14 cellular contexts compared by ENCODE assay signal in the genomic region with DNA sequence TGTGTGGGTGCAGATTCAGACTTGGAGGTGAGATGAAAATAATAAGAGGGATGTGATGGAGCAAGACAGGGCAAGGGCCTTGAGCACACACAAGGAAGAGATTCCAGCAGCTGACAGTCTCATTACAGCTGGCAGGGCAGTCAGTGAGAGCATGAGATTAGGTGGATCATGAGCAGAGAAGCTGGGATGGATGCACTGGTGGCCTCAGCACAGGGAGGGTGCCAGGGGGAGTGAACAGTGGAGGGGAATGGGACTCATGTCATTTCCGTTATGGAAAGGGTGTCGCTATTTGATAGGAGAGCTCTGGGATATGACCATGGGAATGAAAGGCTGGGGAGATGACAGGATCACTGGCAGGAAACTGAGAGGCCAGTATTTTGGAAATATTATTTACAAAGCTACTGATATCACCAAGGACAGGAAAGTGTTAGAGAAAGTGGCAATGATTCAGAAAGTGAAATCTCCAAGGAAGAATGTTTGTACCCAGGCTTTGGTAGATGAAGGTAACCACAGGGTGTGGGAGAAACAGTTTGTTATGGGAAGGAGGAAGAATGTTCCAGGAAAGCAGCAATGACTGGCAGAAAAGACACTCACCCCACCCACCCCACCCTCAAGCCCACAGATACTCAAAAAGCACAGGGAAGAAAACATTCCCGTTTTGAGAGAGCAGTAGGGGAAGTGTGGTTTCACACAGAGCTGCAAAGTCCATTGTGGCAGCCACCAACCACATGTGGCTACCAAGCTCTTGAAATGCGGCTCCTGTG.
A peak's percentile ranks its signal among the peaks of the same experiment; 100 is the strongest.
DNase-seq lines count a peak whose midpoint lies in the region; ATAC-seq and TF ChIP-seq lines count a peak whose summit lies in the region.
"Had no signal": no experiment of that assay in that cellular context is flagged by ENCODE, and none has a peak within 500 bp of the region (broad histone marks: within the 10 kb centered on the region; RNA-seq: fewer than 3 reads in every experiment).

No MANE protein-coding gene starts in this region.

- no peak overlapping the region for H3K4me3 ChIP-seq in right cardiac atrium (ENCODE audit: low read length)
- no peak overlapping the region for H3K4me3 ChIP-seq in heart right ventricle
- H3K4me3 ChIP-seq in adrenal gland = no peak overlapping the region
- H3K4me3 ChIP-seq in upper lobe of right lung = no peak overlapping the region
- no peak overlapping the region for H3K4me3 ChIP-seq in MG63
- H3K4me3 ChIP-seq: cardiac muscle cell, thoracic aorta had no signal

- ATAC-seq in right cardiac atrium (peak; percentile 40 to 63), heart right ventricle (no peak), upper lobe of right lung (peak; percentile 38), GM19452 (IDR thresholded peaks at IDR 0.05; ENCODE audit: unreplicated experiment) (no peak)

- H3K27me3 ChIP-seq in right cardiac atrium (ENCODE audit: control insufficient read depth, insufficient read depth) = no peaks in the 10 kb centered on the region
- no peaks in the 10 kb centered on the region for H3K27me3 ChIP-seq in heart right ventricle
- H3K27me3 ChIP-seq in adrenal gland = no peaks in the 10 kb centered on the region
- H3K27me3 ChIP-seq in upper lobe of right lung = no peaks in the 10 kb centered on the region
- H3K27me3 ChIP-seq in MG63 = no peaks in the 10 kb centered on the region
- H3K27me3 ChIP-seq: cardiac muscle cell had no signal

- no peak for TF ChIP-seq CTCF in heart right ventricle (IDR thresholded peaks at IDR 0.05)
- no peak for TF ChIP-seq CTCF in adrenal gland (IDR thresholded peaks at IDR 0.05)
- no peak for TF ChIP-seq CTCF in upper lobe of right lung (IDR thresholded peaks at IDR 0.05)

- WGBS in right cardiac atrium = 55% methylated on average over 4 of the region's 4 CpGs
- 62 to 74% methylated on average over 4 of the region's 4 CpGs for WGBS in heart right ventricle, 2 donors
- 38 to 43% (median 40%) methylated on average over 4 of the region's 4 CpGs for WGBS in adrenal gland, 4 donors

- no peaks in the 10 kb centered on the region for H3K9me3 ChIP-seq in right cardiac atrium (ENCODE audit: control insufficient read depth, low read length)
- H3K9me3 ChIP-seq in heart right ventricle = no peaks in the 10 kb centered on the region
- H3K9me3 ChIP-seq in adrenal gland (replicated peaks in 1 of 3) = no peaks in the 10 kb centered on the region
- H3K9me3 ChIP-seq in upper lobe of right lung = no peaks in the 10 kb centered on the region
- no peaks in the 10 kb centered on the region for H3K9me3 ChIP-seq in MG63
- H3K9me3 ChIP-seq: thoracic aorta had no signal

- H3K4me1 ChIP-seq in right cardiac atrium (ENCODE audit: control insufficient read depth, insufficient read depth, low read length) (no peaks in the 10 kb centered on the region), heart right ventricle (peaks cover 0 to 46% (median 9%) of the 10 kb centered on the region in 9 donors), adrenal gland (replicated peaks in 1 of 2) (peaks cover 0 to 21% of the 10 kb centered on the region in 2 donors), upper lobe of right lung (peaks cover 19% of the 10 kb centered on the region)

- H3K27ac ChIP-seq in right cardiac atrium (ENCODE audit: low read length) (no peak overlapping the region), heart right ventricle (peak overlapping the region in 1 of 10 donors; percentile 38), adrenal gland (peak overlapping the region in 3 of 5 donors; percentile 44 to 65 (median 65)), upper lobe of right lung (peak overlapping the region; percentile 36)
- H3K27ac ChIP-seq: cardiac muscle cell, thoracic aorta had no signal

- intact Hi-C loops in right cardiac atrium (cut with DNase I) (loop anchor here in 1 of 4 donors (10.0 kb wide), 1 partner anchor 413 kb away; no protein-coding TSS in a partner anchor), heart right ventricle (cut with DNase I) (loop anchor here in 2 of 10 donors (5.0 to 10.0 kb wide), 2 partner anchors 401 to 403 kb away; no protein-coding TSS in a partner anchor), adrenal gland (cut with DNase I) (no loop called here), upper lobe of right lung (cut with DNase I) (no loop called here)

- H3K36me3 ChIP-seq in heart right ventricle = no peaks in the 10 kb centered on the region
- no peaks in the 10 kb centered on the region for H3K36me3 ChIP-seq in adrenal gland (replicated peaks in 1 of 2)
- no peaks in the 10 kb centered on the region for H3K36me3 ChIP-seq in upper lobe of right lung
- no peaks in the 10 kb centered on the region for H3K36me3 ChIP-seq in MG63
- H3K36me3 ChIP-seq: cardiac muscle cell, thoracic aorta had no signal

- DNase-seq in right cardiac atrium (no peak), heart right ventricle (no peak), adrenal gland (peak in 6 of 7 donors; percentile 29 to 75 (median 66)), kidney tubule cell (ENCODE audit: low spot score) (peak; percentile 62), upper lobe of right lung (no peak), NCI-H128 (lab: John Stamatoyannopoulos, UW; ENCODE audit: unreplicated experiment) (no peak), MG63 (no peak)
- DNase-seq: activated CD8-positive, alpha-beta memory T cell treated with anti-CD3 and anti-CD28 coated beads for 24 hours; naive B cell; NCI-H2171 treated with DMSO at 0.1 percent for 48 hours; stimulated activated CD4-positive, alpha-beta T cell treated with anti-CD3 and anti-CD28 coated beads, Interleukin-4, amount 100 ng/mL, for 1 hour had no signal

- TF ChIP-seq POLR2A in adrenal gland (IDR thresholded peaks at IDR 0.05) = no peak

Comparison
In these comparisons a context has a peak if more than half of its experiments do, and no peak if none do; other contexts are left out.
1. ATAC-seq: peak in right cardiac atrium (2 of 2) and upper lobe of right lung (single experiment); none in heart right ventricle (0 of 8) and GM19452 (single experiment).
2. DNase-seq: peak in adrenal gland (6 of 7) and kidney tubule cell (single experiment); none in right cardiac atrium (0 of 3), heart right ventricle (0 of 2), upper lobe of right lung (single experiment), NCI-H128 (single experiment) and MG63 (single experiment).